In genomic region chr15:40564591-40565332, GRCh38 we compare ENCODE assay signal across 8 cellular contexts. TPM values are rescaled to one million over a fixed set of nuclear protein-coding genes. Genes with fewer than 3 reads are reported as not detected.
DNase-seq lines count a peak whose midpoint lies in the region; ATAC-seq and TF ChIP-seq lines count a peak whose summit lies in the region.

Gene CCDC32, minus strand, starts transcription at chr15:40565042. Its CDS starts 2,027 bp downstream, at chr15:40563015.

- H3K36me3 ChIP-seq in DOHH2 (ENCODE audit: control insufficient read depth, low read length) = no peaks in the 10 kb centered on the region; the same call in 1 of the 2 replicates
- H3K36me3 ChIP-seq in GM23338 (ENCODE audit: insufficient read depth) = no peaks in the 10 kb centered on the region

- H3K4me3 Mint-ChIP-seq in GM23338 (peak within 1 kb of the TSS; percentile 92), naive B cell (peak within 1 kb of the TSS; percentile 90 to 98 (median 97))
- peak within 1 kb of the TSS; percentile 88 for H3K4me3 Mint-ChIP-seq in stimulated activated memory B cell treated with anti-CD40 and anti-IgM and Interleukin-4, amounts not matched to agents 10 μg/mL and 1 μg/mL and 100 μg/mL, for 72 hours

- peak within 1 kb of the TSS; percentile 67; the same call in 1 of the 2 replicates for H2AFZ ChIP-seq in GM23338

- H4K20me1 ChIP-seq in DOHH2 (ENCODE audit: control insufficient read depth, insufficient read depth, low read depth, low read length) (peaks cover 1% of the 10 kb centered on the region; the same call in 1 of the 2 replicates), GM23338 (replicated peaks; ENCODE audit: insufficient read depth) (peaks cover 3% of the 10 kb centered on the region; the same call in 1 of the 2 replicates)

- H3K9me3 Mint-ChIP-seq in GM23338 = no peaks in the 10 kb centered on the region
- H3K9me3 Mint-ChIP-seq in naive B cell = no peaks in the 10 kb centered on the region
- H3K9me3 Mint-ChIP-seq in stimulated activated memory B cell treated with anti-CD40 and anti-IgM and Interleukin-4, amounts not matched to agents 10 μg/mL and 1 μg/mL and 100 μg/mL, for 72 hours = peaks cover 2% of the 10 kb centered on the region

- H3K27me3 ChIP-seq in DOHH2 (ENCODE audit: control insufficient read depth, low read length) (no peaks in the 10 kb centered on the region), GM23338 (ENCODE audit: insufficient read depth) (no peaks in the 10 kb centered on the region)

- H3K27ac ChIP-seq in DOHH2 (ENCODE audit: low read depth, low read length) = peak within 1 kb of the TSS; percentile 29; the same call in 1 of the 2 replicates
- H3K27ac ChIP-seq in GM23338 (ENCODE audit: low read depth) = peak within 1 kb of the TSS; percentile 48; the same call in 1 of the 2 replicates

- peaks cover 14% of the 10 kb centered on the region for H3K27me3 Mint-ChIP-seq in GM23338 (ENCODE audit: insufficient read depth, low read depth, poor library complexity)
- H3K27me3 Mint-ChIP-seq in naive B cell = no peaks in the 10 kb centered on the region
- no peaks in the 10 kb centered on the region for H3K27me3 Mint-ChIP-seq in stimulated activated memory B cell treated with anti-CD40 and anti-IgM and Interleukin-4, amounts not matched to agents 10 μg/mL and 1 μg/mL and 100 μg/mL, for 72 hours

- H3F3A ChIP-seq in DOHH2 (ENCODE audit: control insufficient read depth, insufficient read depth) (peaks cover 4% of the 10 kb centered on the region; the same call in 1 of the 2 replicates), GM23338 (replicated peaks; ENCODE audit: low read depth) (no peaks in the 10 kb centered on the region)

- H3K36me3 Mint-ChIP-seq in GM23338 (ENCODE audit: low read depth) = no peaks in the 10 kb centered on the region
- H3K36me3 Mint-ChIP-seq in naive B cell = peaks cover 5 to 10% of the 10 kb centered on the region in 2 donors
- peaks cover 7% of the 10 kb centered on the region for H3K36me3 Mint-ChIP-seq in stimulated activated memory B cell treated with anti-CD40 and anti-IgM and Interleukin-4, amounts not matched to agents 10 μg/mL and 1 μg/mL and 100 μg/mL, for 72 hours

- H3K9me3 ChIP-seq in DOHH2 (ENCODE audit: control insufficient read depth, insufficient read depth, low read length) = no peaks in the 10 kb centered on the region

- H3K4me2 ChIP-seq in DOHH2 (ENCODE audit: low read length) (peak within 1 kb of the TSS; percentile 90), GM23338 (peak within 1 kb of the TSS; percentile 77)

- H3K9me2 ChIP-seq in DOHH2 (replicated peaks; ENCODE audit: control insufficient read depth, low read length) (no peaks in the 10 kb centered on the region), GM23338 (ENCODE audit: insufficient read depth) (no peaks in the 10 kb centered on the region)

- H3K79me2 ChIP-seq in DOHH2 (ENCODE audit: control insufficient read depth, low read length) = peaks cover 19% of the 10 kb centered on the region
- peaks cover 7% of the 10 kb centered on the region for H3K79me2 ChIP-seq in GM23338 (replicated peaks; ENCODE audit: insufficient read depth)

- ATAC-seq in GM23338 (peak; percentile 92), naive B cell (ENCODE audit: low read depth in 2 of 2) (peak; percentile 88 to 91)
- peak; percentile 99 for ATAC-seq in stimulated activated memory B cell treated with anti-CD40 and anti-IgM and Interleukin-4, amounts not matched to agents 10 μg/mL and 1 μg/mL and 100 μg/mL, for 72 hours

- TF ChIP-seq CTCF in DOHH2 (IDR thresholded peaks at IDR 0.05; ENCODE audit: low read depth, low read length, poor library complexity, severe bottlenecking) = no peak
- TF ChIP-seq CTCF in GM23338 (conservative IDR thresholded peaks at IDR 0.05; ENCODE audit: low read depth in 2 of 2) = no peak

- H3K27ac Mint-ChIP-seq in GM23338 = peak within 1 kb of the TSS; percentile 90
- H3K27ac Mint-ChIP-seq in naive B cell = peak within 1 kb of the TSS; percentile 90 to 99 (median 97)
- peak within 1 kb of the TSS; percentile 82 for H3K27ac Mint-ChIP-seq in stimulated activated memory B cell treated with anti-CD40 and anti-IgM and Interleukin-4, amounts not matched to agents 10 μg/mL and 1 μg/mL and 100 μg/mL, for 72 hours

- DNase-seq in GM23338 (ENCODE audit: low spot score) (peak; percentile 100), LHCN-M2 (ENCODE audit: low read depth) (peak; percentile 99), RPMI8226 (peak; percentile 97), fibroblast of gingiva (ENCODE audit: low read depth) (peak; percentile 97), naive B cell (peak; percentile 95)
- peak; percentile 84 to 91 for DNase-seq in activated T-helper 1 cell treated with anti-CD3 and anti-CD28 coated beads, Interleukin-2, amount 50 U/mL, for 16 hours (ENCODE audit: low read depth in 1 of 2, low spot score in 1 of 2)

- H3K4me3 ChIP-seq in DOHH2 (ENCODE audit: low read length) = peak within 1 kb of the TSS; percentile 96
- peak within 1 kb of the TSS; percentile 64 for H3K4me3 ChIP-seq in GM23338

- H3K4me1 Mint-ChIP-seq in GM23338 (peaks cover 16% of the 10 kb centered on the region), naive B cell (peaks cover 43 to 74% (median 52%) of the 10 kb centered on the region in 3 donors)
- peaks cover 47% of the 10 kb centered on the region for H3K4me1 Mint-ChIP-seq in stimulated activated memory B cell treated with anti-CD40 and anti-IgM and Interleukin-4, amounts not matched to agents 10 μg/mL and 1 μg/mL and 100 μg/mL, for 72 hours

- peaks cover 37% of the 10 kb centered on the region for H3K4me1 ChIP-seq in DOHH2 (ENCODE audit: control insufficient read depth, low read length)
- H3K4me1 ChIP-seq in GM23338 (ENCODE audit: insufficient read depth) = peaks cover 10% of the 10 kb centered on the region; the same call in 1 of the 2 replicates

TF ChIP-seq in GM23338, 12 proteins besides CTCF, POLR2A, EP300 and RAD21 (continues in another document):
- TF ChIP-seq EZH2phosphoT487 (IDR thresholded peaks at IDR 0.05; ENCODE audit: unreplicated experiment) (no peak), POLR2AphosphoS5 (IDR thresholded peaks at IDR 0.05; ENCODE audit: low read depth) (peak; percentile 91), ZNF331 (CRISPR knock-in tag; IDR thresholded peaks at IDR 0.05; ENCODE audit: low read depth) (no peak), NANOG (IDR thresholded peaks at IDR 0.05; ENCODE audit: borderline replicate concordance) (no peak), JUNB (IDR thresholded peaks at IDR 0.05; ENCODE audit: unreplicated experiment) (no peak), REST (IDR thresholded peaks at IDR 0.05; ENCODE audit: unreplicated experiment) (no peak), ZNF114 (CRISPR knock-in tag; IDR thresholded peaks at IDR 0.05) (no peak), STAT1 (IDR thresholded peaks at IDR 0.05; ENCODE audit: unreplicated experiment) (no peak), EZH2 (IDR thresholded peaks at IDR 0.05; ENCODE audit: low read depth, unreplicated experiment) (no peak), CREB1 (CRISPR knock-in tag; IDR thresholded peaks at IDR 0.05; ENCODE audit: low read depth) (peak; percentile 75)

RNA-seq across cellular contexts. Expression of gene CCDC32, which starts in this region (rescaled TPM):
- 15.4 and 16.9 TPM in 2 replicates for total RNA-seq in GM23338 (2014; rRNA removed; shearing (Covaris generic))
- polyA plus RNA-seq in GM23338 (2016; fragmentation: Nextera tagmentation; extraction: Ambion mirVana) (12.2 and 13.8 TPM in 2 replicates), naive B cell (ENCODE audit: low read depth in 6 of 6) (100 to 1,000 TPM; 199 to 261 (median 219) TPM)
- total RNA-seq in LHCN-M2 (2014; rRNA removed) = 12.9 and 14.1 TPM in 2 replicates
- polyA plus RNA-seq in LHCN-M2 (2012) = 18.8 TPM

Comparison
In these comparisons a context has a peak if more than half of its experiments do, and no peak if none do; other contexts are left out.
1. Peak in every context shown above with its lines: DNase-seq, ATAC-seq, H3K4me3 ChIP-seq and H3K27ac ChIP-seq.
2. RNA of gene CCDC32 (polyA plus RNA-seq): 199 to 261 TPM in naive B cell; 12.2 to 13.8 TPM in GM23338; every median in the first group is over 10 times any median in the second.